In genomic region chr10:3978762-3979161, GRCh38 we compare ENCODE assay signal across 16 cellular contexts.
DNase-seq lines count a peak whose midpoint lies in the region; ATAC-seq and TF ChIP-seq lines count a peak whose summit lies in the region.
"Had no signal": no experiment of that assay in that cellular context is flagged by ENCODE, and none has a peak within 500 bp of the region (broad histone marks: within the 10 kb centered on the region; RNA-seq: fewer than 3 reads in every experiment).

No MANE protein-coding gene starts in this region.

- H3K36me3 Mint-ChIP-seq in stimulated activated naive CD8-positive, alpha-beta T cell treated with anti-CD3 and anti-CD28 coated beads, Interleukin-15, Interleukin-2, amounts not matched to agents 100 ng/mL and 50 ng/mL, for 24 hours (ENCODE audit: low read depth) = no peaks in the 10 kb centered on the region
- peaks cover 5% of the 10 kb centered on the region for H3K36me3 Mint-ChIP-seq in T-cell

- ATAC-seq in stimulated activated naive CD8-positive, alpha-beta T cell treated with anti-CD3 and anti-CD28 coated beads, Interleukin-15, Interleukin-2, amounts not matched to agents 100 U/mL and 50 U/mL, for 24 hours = no peak
- peak in 3 of 4 experiments; percentile 17 to 40 (median 25) for ATAC-seq in T-cell (replicated peaks in 1 of 4)
- peak; percentile 78 for ATAC-seq in esophagus mucosa
- ATAC-seq: psoas muscle had no signal

- intact Hi-C loops in transverse colon (cut with DNase I; ENCODE audit: low total_unique reads) = no loop called here

- DNase-seq in stimulated activated naive CD8-positive, alpha-beta T cell treated with anti-CD3 and anti-CD28 coated beads, Interleukin-15, Interleukin-2, amounts not matched to agents 100 U/mL and 50 U/mL, for 24 hours = no peak
- DNase-seq in T-cell (no peak), transverse colon (no peak), SW480 (ENCODE audit: low spot score) (no peak), kidney glomerular epithelial cell (lab: John Stamatoyannopoulos, UW) (no peak), H4 (ENCODE audit: low spot score) (no peak)
- DNase-seq: Caco-2, NCI-H1436, NCI-H774, psoas muscle, small intestine had no signal

- no peaks in the 10 kb centered on the region for H3K9me3 ChIP-seq in transverse colon
- H3K9me3 ChIP-seq: psoas muscle had no signal

- in situ Hi-C loops in transverse colon (cut with MboI; ENCODE audit: low pct_ligation_motif_present in 1 of 4, low pct_unique_long_range_greater_than_20kb in 1 of 4, low sequenced_read_pairs in 3 of 4) = no loop called here

- H3K36me3 ChIP-seq in transverse colon = no peaks in the 10 kb centered on the region

- no peak overlapping the region for H3K4me3 Mint-ChIP-seq in stimulated activated naive CD8-positive, alpha-beta T cell treated with anti-CD3 and anti-CD28 coated beads, Interleukin-15, Interleukin-2, amounts not matched to agents 100 ng/mL and 50 ng/mL, for 24 hours
- peak overlapping the region in 1 of 3 donors; percentile 38 for H3K4me3 Mint-ChIP-seq in T-cell

- H3K4me3 ChIP-seq in transverse colon = no peak overlapping the region
- H3K4me3 ChIP-seq: psoas muscle, SK-N-MC had no signal

- H3K27ac ChIP-seq in transverse colon = peak overlapping the region in 3 of 4 donors; percentile 37 to 65 (median 46)
- H3K27ac ChIP-seq: KMS-11, psoas muscle, SK-N-MC had no signal

- TF ChIP-seq CTCF in transverse colon (IDR thresholded peaks at IDR 0.05) = no peak

- peaks cover 3% of the 10 kb centered on the region for H3K4me1 Mint-ChIP-seq in stimulated activated naive CD8-positive, alpha-beta T cell treated with anti-CD3 and anti-CD28 coated beads, Interleukin-15, Interleukin-2, amounts not matched to agents 100 ng/mL and 50 ng/mL, for 24 hours (ENCODE audit: low read depth)
- peaks cover 8 to 13% (median 12%) of the 10 kb centered on the region in 3 donors for H3K4me1 Mint-ChIP-seq in T-cell

- no peak for TF ChIP-seq EP300 in transverse colon (IDR thresholded peaks at IDR 0.05; ENCODE audit: low read depth)

- H3K27me3 Mint-ChIP-seq in stimulated activated naive CD8-positive, alpha-beta T cell treated with anti-CD3 and anti-CD28 coated beads, Interleukin-15, Interleukin-2, amounts not matched to agents 100 ng/mL and 50 ng/mL, for 24 hours = no peaks in the 10 kb centered on the region
- no peaks in the 10 kb centered on the region for H3K27me3 Mint-ChIP-seq in T-cell
- H3K27me3 Mint-ChIP-seq: activated naive CD4-positive, alpha-beta T cell treated with anti-CD3 and anti-CD28 coated beads, Interleukin-2, amount 50 U/mL, for 24 hours had no signal

- peaks cover 0 to 26% (median 8%) of the 10 kb centered on the region in 4 donors for H3K4me1 ChIP-seq in transverse colon
- H3K4me1 ChIP-seq: Caco-2, psoas muscle had no signal

- no peak for TF ChIP-seq POLR2A in transverse colon (IDR thresholded peaks at IDR 0.05)

- H3K9me3 Mint-ChIP-seq in stimulated activated naive CD8-positive, alpha-beta T cell treated with anti-CD3 and anti-CD28 coated beads, Interleukin-15, Interleukin-2, amounts not matched to agents 100 ng/mL and 50 ng/mL, for 24 hours = peaks cover 9% of the 10 kb centered on the region
- peaks cover 0 to 8% (median 5%) of the 10 kb centered on the region in 3 donors for H3K9me3 Mint-ChIP-seq in T-cell
- H3K9me3 Mint-ChIP-seq: activated naive CD4-positive, alpha-beta T cell treated with anti-CD3 and anti-CD28 coated beads, Interleukin-2, amount 50 U/mL, for 24 hours had no signal

- WGBS in transverse colon (ENCODE audit: low coverage in 1 of 2), 2 donors = 40 to 52% methylated on average over 1 to 4 of the region's 4 CpGs

- peak overlapping the region; percentile 73 for H3K27ac Mint-ChIP-seq in stimulated activated naive CD8-positive, alpha-beta T cell treated with anti-CD3 and anti-CD28 coated beads, Interleukin-15, Interleukin-2, amounts not matched to agents 100 ng/mL and 50 ng/mL, for 24 hours
- peak overlapping the region; percentile 57 to 94 for H3K27ac Mint-ChIP-seq in T-cell

- POLR2A ChIA-PET in T-cell (lab: Charles Lee) = no interaction called here

- no peaks in the 10 kb centered on the region for H3K27me3 ChIP-seq in transverse colon

- CTCF ChIA-PET in T-cell (lab: Charles Lee) = no interaction called here
